Comparison of ENCODE assay signal across 14 cellular contexts in the genomic region with DNA sequence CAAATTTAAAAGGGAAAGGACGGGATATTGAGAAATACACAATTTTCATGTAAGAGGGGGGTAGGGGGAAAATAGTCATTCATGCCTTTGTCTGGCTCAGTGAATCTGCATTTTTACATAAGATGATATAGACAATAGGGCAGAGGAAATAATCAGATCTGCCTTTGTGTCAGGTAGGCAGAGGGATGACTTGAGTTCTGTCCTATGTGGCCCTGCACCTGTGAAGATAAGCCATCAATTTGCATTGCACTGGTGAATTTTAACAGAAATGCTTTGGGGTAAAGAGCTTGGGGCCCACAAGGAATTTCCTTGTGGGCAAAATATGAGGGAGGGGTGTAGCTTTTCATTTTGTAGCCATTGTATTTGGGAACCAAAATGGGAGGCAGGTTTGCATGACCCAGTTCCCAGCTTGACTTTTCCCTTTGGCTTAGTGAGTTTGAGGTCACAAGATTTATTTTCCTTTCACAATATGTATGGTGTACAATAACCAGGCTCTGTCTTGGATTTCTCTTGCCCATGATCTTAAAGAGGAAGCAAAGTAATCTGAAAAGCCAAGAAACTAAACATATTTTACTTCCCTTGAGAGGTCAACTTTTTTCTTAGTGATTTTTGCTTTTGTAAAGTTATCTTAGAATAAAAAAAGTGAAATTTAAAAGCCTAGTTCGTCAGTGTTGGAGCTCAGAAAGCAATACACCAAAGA.
"Had no signal": no experiment of that assay in that cellular context is flagged by ENCODE, and none has a peak within 500 bp of the region (broad histone marks: within the 10 kb centered on the region; RNA-seq: fewer than 3 reads in every experiment).

No MANE protein-coding gene starts in this region.

- H3K27me3 Mint-ChIP-seq: activated CD4-positive, alpha-beta memory T cell treated with anti-CD3 and anti-CD28 coated beads, Interleukin-2, amount 10 ng/mL, durations not matched to agents 7 days and 5 days; stimulated activated memory B cell treated with anti-CD40 and anti-IgM and Interleukin-4, amounts not matched to agents 10 μg/mL and 1 μg/mL and 100 μg/mL, for 72 hours had no signal

- H3K27ac Mint-ChIP-seq: activated CD4-positive, alpha-beta memory T cell treated with anti-CD3 and anti-CD28 coated beads, Interleukin-2, amount 10 ng/mL, durations not matched to agents 7 days and 5 days; nephron had no signal

- ATAC-seq: left lobe of liver; psoas muscle; right lobe of liver; stimulated activated memory B cell treated with anti-CD40 and anti-IgM and Interleukin-4, amounts not matched to agents 10 μg/mL and 1 μg/mL and 100 μg/mL, for 72 hours had no signal

- H3K36me3 Mint-ChIP-seq: stimulated activated memory B cell treated with anti-CD40 and anti-IgM and Interleukin-4, amounts not matched to agents 10 μg/mL and 1 μg/mL and 100 μg/mL, for 72 hours had no signal

- H3K4me3 ChIP-seq: cardiac muscle cell, esophagus squamous epithelium, psoas muscle, right lobe of liver, spleen, upper lobe of left lung had no signal

- H3K4me3 Mint-ChIP-seq: activated CD4-positive, alpha-beta memory T cell treated with anti-CD3 and anti-CD28 coated beads, Interleukin-2, amount 10 ng/mL, durations not matched to agents 7 days and 5 days; nephron; stimulated activated memory B cell treated with anti-CD40 and anti-IgM and Interleukin-4, amounts not matched to agents 10 μg/mL and 1 μg/mL and 100 μg/mL, for 72 hours had no signal

- H3K27me3 ChIP-seq: cardiac muscle cell, esophagus squamous epithelium, right lobe of liver, spleen, upper lobe of left lung had no signal

- H3K4me1 ChIP-seq: esophagus squamous epithelium, psoas muscle, right lobe of liver had no signal

- H3K9me3 Mint-ChIP-seq: nephron; stimulated activated memory B cell treated with anti-CD40 and anti-IgM and Interleukin-4, amounts not matched to agents 10 μg/mL and 1 μg/mL and 100 μg/mL, for 72 hours had no signal

- H3K9me3 ChIP-seq: esophagus squamous epithelium, psoas muscle, right lobe of liver, spleen, upper lobe of left lung had no signal

- H3K27ac ChIP-seq: cardiac muscle cell, esophagus squamous epithelium, psoas muscle, right lobe of liver, upper lobe of left lung had no signal

- DNase-seq: activated CD4-positive, alpha-beta memory T cell treated with anti-CD3 and anti-CD28 coated beads, Interleukin-2, amount 10 ng/mL, durations not matched to agents 7 days and 5 days; activated CD8-positive, alpha-beta memory T cell treated with anti-CD3 and anti-CD28 coated beads, Interleukin-2, amount 50 U/mL, for 4 hours; activated naive CD4-positive, alpha-beta T cell treated with Interleukin-2 at 50 U/mL for 16 hours; esophagus squamous epithelium; foreskin fibroblast; psoas muscle; right lobe of liver; spleen; stimulated activated CD4-positive, alpha-beta T cell treated with anti-CD3 and anti-CD28 coated beads, Interleukin-1b, Interleukin-23, amount 100 ng/mL, for 48 hours; upper lobe of left lung had no signal

- H3K36me3 ChIP-seq: cardiac muscle cell, esophagus squamous epithelium, right lobe of liver, spleen, upper lobe of left lung had no signal
